In genomic region chrX:77693594-77693993, GRCh38 we compare ENCODE assay signal across 1 cellular context.
TF ChIP-seq lines count a peak whose summit lies in the region.

No MANE protein-coding gene starts in this region.

TF ChIP-seq in WTC11, 78 proteins besides CTCF, POLR2A, EP300 and RAD21 (continued from another document):
- TF ChIP-seq, protein P1, sequence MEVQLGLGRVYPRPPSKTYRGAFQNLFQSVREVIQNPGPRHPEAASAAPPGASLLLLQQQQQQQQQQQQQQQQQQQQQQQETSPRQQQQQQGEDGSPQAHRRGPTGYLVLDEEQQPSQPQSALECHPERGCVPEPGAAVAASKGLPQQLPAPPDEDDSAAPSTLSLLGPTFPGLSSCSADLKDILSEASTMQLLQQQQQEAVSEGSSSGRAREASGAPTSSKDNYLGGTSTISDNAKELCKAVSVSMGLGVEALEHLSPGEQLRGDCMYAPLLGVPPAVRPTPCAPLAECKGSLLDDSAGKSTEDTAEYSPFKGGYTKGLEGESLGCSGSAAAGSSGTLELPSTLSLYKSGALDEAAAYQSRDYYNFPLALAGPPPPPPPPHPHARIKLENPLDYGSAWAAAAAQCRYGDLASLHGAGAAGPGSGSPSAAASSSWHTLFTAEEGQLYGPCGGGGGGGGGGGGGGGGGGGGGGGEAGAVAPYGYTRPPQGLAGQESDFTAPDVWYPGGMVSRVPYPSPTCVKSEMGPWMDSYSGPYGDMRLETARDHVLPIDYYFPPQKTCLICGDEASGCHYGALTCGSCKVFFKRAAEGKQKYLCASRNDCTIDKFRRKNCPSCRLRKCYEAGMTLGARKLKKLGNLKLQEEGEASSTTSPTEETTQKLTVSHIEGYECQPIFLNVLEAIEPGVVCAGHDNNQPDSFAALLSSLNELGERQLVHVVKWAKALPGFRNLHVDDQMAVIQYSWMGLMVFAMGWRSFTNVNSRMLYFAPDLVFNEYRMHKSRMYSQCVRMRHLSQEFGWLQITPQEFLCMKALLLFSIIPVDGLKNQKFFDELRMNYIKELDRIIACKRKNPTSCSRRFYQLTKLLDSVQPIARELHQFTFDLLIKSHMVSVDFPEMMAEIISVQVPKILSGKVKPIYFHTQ (CRISPR knock-in tag; IDR thresholded peaks at IDR 0.05): no peak
- TF ChIP-seq, protein P2, sequence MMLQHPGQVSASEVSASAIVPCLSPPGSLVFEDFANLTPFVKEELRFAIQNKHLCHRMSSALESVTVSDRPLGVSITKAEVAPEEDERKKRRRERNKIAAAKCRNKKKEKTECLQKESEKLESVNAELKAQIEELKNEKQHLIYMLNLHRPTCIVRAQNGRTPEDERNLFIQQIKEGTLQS (CRISPR knock-in tag; conservative IDR thresholded peaks at IDR 0.05): no peak
- TF ChIP-seq FOXJ3 (CRISPR knock-in tag; IDR thresholded peaks at IDR 0.05; ENCODE audit: borderline replicate concordance): no peak
